Comparison of ENCODE assay signal across 22 cellular contexts in the genomic region with DNA sequence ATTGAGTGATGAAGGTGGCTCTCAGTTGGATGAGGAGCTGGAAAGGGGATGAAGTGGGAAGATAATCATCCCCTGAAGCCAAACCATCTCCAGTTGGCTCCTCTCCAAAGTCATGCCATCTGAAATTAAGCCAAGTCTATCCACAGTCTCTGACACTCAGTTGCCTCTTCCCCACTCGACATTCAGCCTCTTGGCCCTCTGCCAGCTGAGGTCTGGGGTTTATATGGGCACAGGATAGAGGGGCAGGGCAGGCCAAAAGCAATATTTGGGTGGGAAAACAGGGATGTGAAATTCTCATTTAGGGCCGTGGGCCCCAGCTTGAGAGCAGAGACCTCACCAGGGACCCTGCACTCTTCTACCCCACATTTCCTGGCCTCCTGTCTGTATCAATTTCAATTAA.
A peak's percentile ranks its signal among the peaks of the same experiment; 100 is the strongest.
DNase-seq lines count a peak whose midpoint lies in the region; ATAC-seq and TF ChIP-seq lines count a peak whose summit lies in the region.
"Had no signal": no experiment of that assay in that cellular context is flagged by ENCODE, and none has a peak within 500 bp of the region (broad histone marks: within the 10 kb centered on the region; RNA-seq: fewer than 3 reads in every experiment).

No MANE protein-coding gene starts in this region.

- no peaks in the 10 kb centered on the region for H3K27me3 Mint-ChIP-seq in activated CD4-positive, alpha-beta T cell treated with anti-CD3 and anti-CD28 coated beads, Interleukin-2, amount 10 ng/mL, durations not matched to agents 24 days and 14 days

- TF ChIP-seq CTCF in A673 (conservative IDR thresholded peaks at IDR 0.05; ENCODE audit: low read depth, low read length): no peak
- TF ChIP-seq CTCF in BE2C (IDR thresholded peaks at IDR 0.05; ENCODE audit: low read depth, low read length): no peak
- no peak for TF ChIP-seq CTCF in spleen (IDR thresholded peaks at IDR 0.05 in 8 of 11, conservative IDR thresholded peaks at IDR 0.05 in 3 of 11)

- POLR2A ChIA-PET in A673 (lab: Charles Lee; ENCODE audit: low non-redundant PET): no interaction called here

- H3K27ac ChIP-seq in A673 (ENCODE audit: low read depth, low read length, poor library complexity, severe bottlenecking) (no peak overlapping the region), spleen (no peak overlapping the region)
- H3K27ac ChIP-seq: PC-9, RWPE1, SJSA1 had no signal

- intact Hi-C loops in A673 (cut with micrococcal nuclease; ENCODE audit: unreplicated experiment) (no loop called here), spleen (cut with DNase I; ENCODE audit: low total_unique reads) (no loop called here)
- intact Hi-C loops in activated CD4-positive, alpha-beta T cell treated with anti-CD3 and anti-CD28 coated beads, Interleukin-2, amount 10 ng/mL, durations not matched to agents 24 days and 14 days (cut with micrococcal nuclease): no loop called here

- H3K4me1 Mint-ChIP-seq in activated CD4-positive, alpha-beta T cell treated with anti-CD3 and anti-CD28 coated beads, Interleukin-2, amount 10 ng/mL, durations not matched to agents 24 days and 14 days: no peaks in the 10 kb centered on the region
- H3K4me1 Mint-ChIP-seq: CD14-positive monocyte had no signal

- 56 to 68% (median 62%) methylated on average over 2 of the region's 2 CpGs for WGBS in spleen, 5 donors

- H3K27me3 ChIP-seq in A673 (replicated peaks; ENCODE audit: insufficient read depth, low read depth, low read length, poor library complexity) (no peaks in the 10 kb centered on the region), BE2C (no peaks in the 10 kb centered on the region), spleen (replicated peaks in 1 of 7) (no peaks in the 10 kb centered on the region)
- H3K27me3 ChIP-seq: SJSA1 had no signal

- no peaks in the 10 kb centered on the region for H3K9me3 Mint-ChIP-seq in activated CD4-positive, alpha-beta T cell treated with anti-CD3 and anti-CD28 coated beads, Interleukin-2, amount 10 ng/mL, durations not matched to agents 24 days and 14 days
- H3K9me3 Mint-ChIP-seq: T-helper 1 cell treated with Interleukin-12 subunit alpha and Interleukin-12 subunit beta and Interleukin-4 antibody, amounts not matched to agents 30 μg/mL and 1 μg/mL, for 36 hours had no signal

- DNase-seq in A673 (ENCODE audit: low spot score) (peak; percentile 4), BE2C (peak; percentile 58), NCI-H128 (lab: John Stamatoyannopoulos, UW; ENCODE audit: unreplicated experiment) (peak; percentile 21), SHP77 treated with DMSO at 0.1 percent for 48 hours (lab: John Stamatoyannopoulos, UW) (peak; percentile 71), spleen (no peak)
- DNase-seq in activated CD4-positive, alpha-beta T cell treated with anti-CD3 and anti-CD28 coated beads, Interleukin-2, amount 10 ng/mL, durations not matched to agents 24 days and 14 days: no peak
- DNase-seq: AML-193, DMS 273 treated with DMSO at 0.1 percent for 48 hours, DND-41, H7, HFFc6, IMR-90, MM.1S, NCI-H1417 treated with DMSO at 0.1 percent for 48 hours, NCI-H2029, NCI-H774, PC-9 had no signal

- H3K4me1 ChIP-seq in A673 (ENCODE audit: insufficient read depth, low read length, poor library complexity, severe bottlenecking) (peaks cover 4% of the 10 kb centered on the region), BE2C (no peaks in the 10 kb centered on the region; the same call in 1 of the 2 replicates), spleen (no peaks in the 10 kb centered on the region)
- H3K4me1 ChIP-seq: SJSA1 had no signal

- BruUV-seq in A673 (replicated peaks; lab: Mats Ljungman, UMichigan): no TSS peak

- H3K9me3 ChIP-seq in A673 (ENCODE audit: low read depth, low read length, poor library complexity, severe bottlenecking) (no peaks in the 10 kb centered on the region), BE2C (no peaks in the 10 kb centered on the region), spleen (peaks cover 0 to 8% (median 0%) of the 10 kb centered on the region in 8 donors)
- H3K9me3 ChIP-seq: SJSA1 had no signal

- CTCF ChIA-PET in A673 (lab: Charles Lee): no interaction called here

- no peaks in the 10 kb centered on the region for H3K36me3 Mint-ChIP-seq in activated CD4-positive, alpha-beta T cell treated with anti-CD3 and anti-CD28 coated beads, Interleukin-2, amount 10 ng/mL, durations not matched to agents 24 days and 14 days (ENCODE audit: low read depth)
- H3K36me3 Mint-ChIP-seq: CD14-positive monocyte had no signal

- H3K4me3 ChIP-seq in A673 (ENCODE audit: low read depth, low read length, poor library complexity, severe bottlenecking) (no peak overlapping the region), BE2C (ENCODE audit: low read depth, low read length) (no peak overlapping the region), spleen (no peak overlapping the region)
- H3K4me3 ChIP-seq: PC-9, SJSA1 had no signal

- ATAC-seq in GM18511 (IDR thresholded peaks at IDR 0.05; ENCODE audit: unreplicated experiment): no peak

- no peak overlapping the region for H3K27ac Mint-ChIP-seq in activated CD4-positive, alpha-beta T cell treated with anti-CD3 and anti-CD28 coated beads, Interleukin-2, amount 10 ng/mL, durations not matched to agents 24 days and 14 days
- H3K27ac Mint-ChIP-seq: CD14-positive monocyte; HFFc6; T-helper 1 cell treated with Interleukin-12 subunit alpha and Interleukin-12 subunit beta and Interleukin-4 antibody, amounts not matched to agents 30 μg/mL and 1 μg/mL, for 36 hours had no signal

- no peak overlapping the region for H3K4me3 Mint-ChIP-seq in activated CD4-positive, alpha-beta T cell treated with anti-CD3 and anti-CD28 coated beads, Interleukin-2, amount 10 ng/mL, durations not matched to agents 24 days and 14 days
- H3K4me3 Mint-ChIP-seq: CD14-positive monocyte; HFFc6; T-helper 1 cell treated with Interleukin-12 subunit alpha and Interleukin-12 subunit beta and Interleukin-4 antibody, amounts not matched to agents 30 μg/mL and 1 μg/mL, for 36 hours had no signal

- H3K36me3 ChIP-seq in A673 (ENCODE audit: insufficient read depth, low read length, poor library complexity, severe bottlenecking) (no peaks in the 10 kb centered on the region), BE2C (no peaks in the 10 kb centered on the region), spleen (no peaks in the 10 kb centered on the region)
- H3K36me3 ChIP-seq: SJSA1 had no signal

- no peak for TF ChIP-seq POLR2A in spleen (IDR thresholded peaks at IDR 0.05)

Comparison
In these comparisons a context has a peak if more than half of its experiments do, and no peak if none do; other contexts are left out.
1. DNase-seq: peak in A673 (single experiment), BE2C (single experiment), NCI-H128 (single experiment) and SHP77 treated with DMSO at 0.1 percent for 48 hours (single experiment); none in activated CD4-positive, alpha-beta T cell treated with anti-CD3 and anti-CD28 coated beads, Interleukin-2, amount 10 ng/mL, durations not matched to agents 24 days and 14 days (single experiment) and spleen (single experiment).